23 cellular contexts compared by ENCODE assay signal in the genomic region with DNA sequence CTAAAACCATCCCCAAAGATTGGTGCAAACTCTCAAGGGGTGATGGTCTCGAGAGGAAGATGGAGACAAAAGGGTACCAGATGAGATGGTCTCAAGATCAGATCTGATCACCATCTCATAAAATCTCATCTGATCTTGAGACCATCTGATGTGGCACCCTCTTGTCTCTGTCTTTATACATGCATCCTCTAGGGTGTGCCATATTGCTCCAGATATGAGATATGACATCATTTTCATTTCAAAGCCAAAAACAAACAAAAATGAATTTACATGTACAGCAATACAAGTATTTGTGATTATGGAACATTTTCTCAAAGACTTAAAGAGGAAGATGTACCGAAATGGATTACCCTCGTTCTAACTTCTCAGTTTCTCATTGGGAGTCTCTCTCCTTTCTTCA.
DNase-seq lines count a peak whose midpoint lies in the region; ATAC-seq and TF ChIP-seq lines count a peak whose summit lies in the region.
"Had no signal": no experiment of that assay in that cellular context is flagged by ENCODE, and none has a peak within 500 bp of the region (broad histone marks: within the 10 kb centered on the region; RNA-seq: fewer than 3 reads in every experiment).

No MANE protein-coding gene starts in this region.

- no peaks in the 10 kb centered on the region for H3K79me2 ChIP-seq in mammary epithelial cell (ENCODE audit: insufficient read depth, low read length)

- peak overlapping the region; percentile 49 for H2AFZ ChIP-seq in mammary epithelial cell (ENCODE audit: low read depth, low read length)

- ATAC-seq in RWPE2 (ENCODE audit: low read depth) (no peak), foreskin keratinocyte (no peak), HG03135 (IDR thresholded peaks at IDR 0.05; ENCODE audit: unreplicated experiment) (no peak), Right ventricle myocardium superior (ENCODE audit: poor library complexity) (no peak)
- ATAC-seq: CD8-positive, alpha-beta T cell had no signal

- no peak overlapping the region for H3K4me2 ChIP-seq in mammary epithelial cell (ENCODE audit: insufficient read depth, low read depth, low read length)

- intact Hi-C loops in mammary epithelial cell (cut with micrococcal nuclease) (loop anchor here (5.0 kb wide), 1 partner anchor 131 kb away; no protein-coding TSS in a partner anchor), breast epithelium (cut with DNase I; ENCODE audit: low total_unique reads) (no loop called here), Right ventricle myocardium superior (cut with DNase I) (no loop called here)

- TF ChIP-seq POLR2A in breast epithelium (IDR thresholded peaks at IDR 0.05): no peak

- DNase-seq in mammary epithelial cell (no peak), breast epithelium (ENCODE audit: low spot score in 2 of 2) (no peak), LNCaP clone FGC (ENCODE audit: low read depth) (no peak), RWPE2 (ENCODE audit: low spot score) (no peak), foreskin keratinocyte (no peak), inferior parietal cortex (ENCODE audit: extremely low spot score) (no peak), Right ventricle myocardium superior (no peak)
- DNase-seq: AML-193; C1 segment of cervical spinal cord; Caco-2; CD8-positive, alpha-beta T cell; DMS79 treated with DMSO at 0.1 percent for 48 hours; GF-D8; Kasumi-1; MG63; NCI-H2029 treated with DMSO at 0.1 percent for 48 hours; NCI-H524; NCI-H774; NK-92 treated with Interleukin-12 subunit alpha and Interleukin-12 subunit beta, amount 100 ng/mL, for 24 hours; RPMI8226; SHP77 treated with DMSO at 0.1 percent for 48 hours had no signal

- H3K4me3 ChIP-seq in mammary epithelial cell (replicated peaks in 1 of 3; ENCODE audit: insufficient read depth in 1 of 3, low read depth in 2 of 3, low read length in 3 of 3) (no peak overlapping the region), breast epithelium (no peak overlapping the region), LNCaP clone FGC (ENCODE audit: low read depth, low read length) (no peak overlapping the region), RWPE2 (ENCODE audit: severe bottlenecking) (no peak overlapping the region)
- H3K4me3 ChIP-seq: MG63, SK-N-MC had no signal

- H3K36me3 ChIP-seq in mammary epithelial cell (ENCODE audit: insufficient read depth, low read length) (no peaks in the 10 kb centered on the region), breast epithelium (no peaks in the 10 kb centered on the region), RWPE2 (ENCODE audit: low read depth) (no peaks in the 10 kb centered on the region)
- H3K36me3 ChIP-seq: MG63 had no signal

- no peaks in the 10 kb centered on the region for H4K20me1 ChIP-seq in mammary epithelial cell (ENCODE audit: insufficient read depth, low read length)

- 97% methylated on average over 3 of the region's 3 CpGs for WGBS in mammary epithelial cell (ENCODE audit: low coverage, missing lambda C conversion rate)

- H3K9me3 ChIP-seq in mammary epithelial cell (replicated peaks; ENCODE audit: insufficient read depth, low read length) (no peaks in the 10 kb centered on the region), breast epithelium (no peaks in the 10 kb centered on the region), RWPE2 (ENCODE audit: severe bottlenecking) (no peaks in the 10 kb centered on the region)
- H3K9me3 ChIP-seq: Caco-2, MG63 had no signal

- no peak overlapping the region for H3K9ac ChIP-seq in mammary epithelial cell (ENCODE audit: insufficient read depth, low read length)

- no peaks in the 10 kb centered on the region for H3K4me1 ChIP-seq in mammary epithelial cell (ENCODE audit: insufficient read depth, low read length)
- H3K4me1 ChIP-seq in breast epithelium: no peaks in the 10 kb centered on the region
- no peaks in the 10 kb centered on the region for H3K4me1 ChIP-seq in RWPE2 (ENCODE audit: insufficient read depth, poor library complexity, severe bottlenecking)
- no peaks in the 10 kb centered on the region for H3K4me1 ChIP-seq in foreskin keratinocyte

- in situ Hi-C loops in mammary epithelial cell (cut with MboI; ENCODE audit: low sequenced_read_pairs in 2 of 2): no loop called here

- dilution Hi-C loops in mammary epithelial cell (cut with HindIII; ENCODE audit: low sequenced_read_pairs): no loop called here

- H3K27me3 ChIP-seq in mammary epithelial cell (ENCODE audit: insufficient read depth, low read length) (no peaks in the 10 kb centered on the region), breast epithelium (no peaks in the 10 kb centered on the region), RWPE2 (ENCODE audit: insufficient read depth, poor library complexity, severe bottlenecking) (no peaks in the 10 kb centered on the region), foreskin keratinocyte (no peaks in the 10 kb centered on the region)
- H3K27me3 ChIP-seq: MG63 had no signal

- TF ChIP-seq CTCF in mammary epithelial cell (conservative IDR thresholded peaks at IDR 0.05 in 1 of 2, IDR thresholded peaks at IDR 0.05 in 1 of 2; ENCODE audit: extremely low read depth in 1 of 2, insufficient read depth in 1 of 2, low read depth in 1 of 2, low read length in 2 of 2) (peak in 1 of 2 donors; percentile 33), breast epithelium (IDR thresholded peaks at IDR 0.05) (no peak), LNCaP clone FGC (IDR thresholded peaks at IDR 0.05; ENCODE audit: control insufficient read depth, extremely low read depth, insufficient read depth) (peak; percentile 17; the same call in 1 of the 2 replicates), RWPE2 (IDR thresholded peaks at IDR 0.05; ENCODE audit: poor library complexity, severe bottlenecking) (peak; percentile 11), foreskin keratinocyte (conservative IDR thresholded peaks at IDR 0.05) (peak; percentile 43)

- CTCF ChIA-PET in mammary epithelial cell (lab: Charles Lee; ENCODE audit: low non-redundant PET): no interaction called here

- H3K27ac ChIP-seq in mammary epithelial cell (ENCODE audit: insufficient read depth, low read depth, low read length): no peak overlapping the region
- H3K27ac ChIP-seq in breast epithelium: no peak overlapping the region
- H3K27ac ChIP-seq in RWPE2 (ENCODE audit: poor library complexity, severe bottlenecking): no peak overlapping the region
- H3K27ac ChIP-seq in foreskin keratinocyte: no peak overlapping the region

- no TSS peak for BruUV-seq in mammary epithelial cell (replicated peaks; lab: Mats Ljungman, UMichigan)

Comparison
In these comparisons a context has a peak if more than half of its experiments do, and no peak if none do; other contexts are left out.
1. CTCF ChIP-seq: peak in LNCaP clone FGC (single experiment), RWPE2 (single experiment) and foreskin keratinocyte (single experiment); none in breast epithelium (0 of 3).